Comparison of ENCODE assay signal across 1 cellular context in genomic region chr1:60831780-60832179, GRCh38.
TF ChIP-seq lines count a peak whose summit lies in the region.

No MANE protein-coding gene starts in this region.

TF ChIP-seq in GM23338, 12 proteins besides CTCF, POLR2A, EP300 and RAD21 (continued from another document):
- TF ChIP-seq ZNF462 (CRISPR knock-in tag; IDR thresholded peaks at IDR 0.05) (no peak), NANOG (IDR thresholded peaks at IDR 0.05; ENCODE audit: borderline replicate concordance) (no peak), ZNF331 (CRISPR knock-in tag; IDR thresholded peaks at IDR 0.05; ENCODE audit: low read depth) (no peak)
